In genomic region chr22:20465759-20466077, GRCh38 we compare ENCODE assay signal across 27 cellular contexts. TPM values are rescaled to one million over a fixed set of nuclear protein-coding genes. Genes with fewer than 3 reads are reported as not detected.
DNase-seq lines count a peak whose midpoint lies in the region; ATAC-seq and TF ChIP-seq lines count a peak whose summit lies in the region.
"Had no signal": no experiment of that assay in that cellular context is flagged by ENCODE, and none has a peak within 500 bp of the region (broad histone marks: within the 10 kb centered on the region; RNA-seq: fewer than 3 reads in every experiment).

No MANE protein-coding gene starts in this region.

- intact Hi-C loops in ascending aorta (cut with DNase I): loop anchor here (1.0 kb wide), 1 partner anchor 17 kb away; no protein-coding TSS in a partner anchor

- peaks cover 67% of the 10 kb centered on the region for H3K4me1 Mint-ChIP-seq in activated CD4-positive, alpha-beta T cell treated with anti-CD3 and anti-CD28 coated beads, Interleukin-2, amount 10 ng/mL, durations not matched to agents 7 days and 5 days
- peaks cover 58 to 66% (median 61%) of the 10 kb centered on the region in 3 donors for H3K4me1 Mint-ChIP-seq in CD8-positive, alpha-beta memory T cell
- peaks cover 29% of the 10 kb centered on the region for H3K4me1 Mint-ChIP-seq in activated T-helper 17 cell treated with anti-CD3 and anti-CD28 coated beads, Interleukin-2, amount 50 U/mL, for 72 hours
- H3K4me1 Mint-ChIP-seq in naive B cell: peaks cover 37 to 54% (median 39%) of the 10 kb centered on the region in 3 donors

- peak overlapping the region; percentile 100 for H3K27ac Mint-ChIP-seq in activated CD4-positive, alpha-beta T cell treated with anti-CD3 and anti-CD28 coated beads, Interleukin-2, amount 10 ng/mL, durations not matched to agents 7 days and 5 days
- peak overlapping the region; percentile 91 to 99 (median 96) for H3K27ac Mint-ChIP-seq in CD8-positive, alpha-beta memory T cell
- H3K27ac Mint-ChIP-seq in activated T-helper 17 cell treated with anti-CD3 and anti-CD28 coated beads, Interleukin-2, amount 50 U/mL, for 72 hours: peak overlapping the region; percentile 46
- peak overlapping the region in 5 of 6 donors; percentile 43 to 85 (median 78) for H3K27ac Mint-ChIP-seq in naive B cell
- H3K27ac Mint-ChIP-seq: type B pancreatic cell had no signal

- H3K4me1 ChIP-seq in CD8-positive, alpha-beta memory T cell (ENCODE audit: insufficient read depth, low read length): peaks cover 67% of the 10 kb centered on the region
- no peaks in the 10 kb centered on the region for H3K4me1 ChIP-seq in ascending aorta
- H3K4me1 ChIP-seq: breast epithelium, colonic mucosa had no signal

- TF ChIP-seq CTCF in ascending aorta (IDR thresholded peaks at IDR 0.05): no peak

- H3K9me3 ChIP-seq in CD8-positive, alpha-beta memory T cell (ENCODE audit: low read length): no peaks in the 10 kb centered on the region
- no peaks in the 10 kb centered on the region for H3K9me3 ChIP-seq in ascending aorta
- H3K9me3 ChIP-seq: breast epithelium, colonic mucosa, heart left ventricle, lower lobe of right lung, pancreas, right atrium auricular region had no signal

- ATAC-seq in activated T-helper 17 cell treated with anti-CD3 and anti-CD28 coated beads, Interleukin-2, amount 50 U/mL, for 72 hours (replicated peaks): peak; percentile 15
- ATAC-seq in naive B cell (ENCODE audit: low read depth in 2 of 2) (no peak), HG02852 (IDR thresholded peaks at IDR 0.05; ENCODE audit: unreplicated experiment) (no peak), HG03196 (IDR thresholded peaks at IDR 0.05; ENCODE audit: unreplicated experiment) (no peak)
- ATAC-seq: heart left ventricle, lower lobe of right lung, pancreas, PC-3, Right ventricle myocardium inferior, SK-N-SH treated with all-trans-retinoic acid at 6 μM for 48 hours had no signal

- H3K27ac ChIP-seq in CD8-positive, alpha-beta memory T cell (ENCODE audit: low read depth, low read length): no peak overlapping the region
- no peak overlapping the region for H3K27ac ChIP-seq in ascending aorta
- H3K27ac ChIP-seq: breast epithelium, colonic mucosa, lower lobe of right lung, pancreas, right atrium auricular region, WERI-Rb-1 had no signal

- no peaks in the 10 kb centered on the region for H3K27me3 Mint-ChIP-seq in activated CD4-positive, alpha-beta T cell treated with anti-CD3 and anti-CD28 coated beads, Interleukin-2, amount 10 ng/mL, durations not matched to agents 7 days and 5 days
- H3K27me3 Mint-ChIP-seq in CD8-positive, alpha-beta memory T cell: no peaks in the 10 kb centered on the region
- H3K27me3 Mint-ChIP-seq in activated T-helper 17 cell treated with anti-CD3 and anti-CD28 coated beads, Interleukin-2, amount 50 U/mL, for 72 hours: no peaks in the 10 kb centered on the region
- no peaks in the 10 kb centered on the region for H3K27me3 Mint-ChIP-seq in naive B cell
- H3K27me3 Mint-ChIP-seq: type B pancreatic cell had no signal

- H3K4me3 Mint-ChIP-seq in activated CD4-positive, alpha-beta T cell treated with anti-CD3 and anti-CD28 coated beads, Interleukin-2, amount 10 ng/mL, durations not matched to agents 7 days and 5 days: peak overlapping the region; percentile 40
- H3K4me3 Mint-ChIP-seq in CD8-positive, alpha-beta memory T cell: peak overlapping the region in 6 of 7 donors; percentile 54 to 85 (median 60)
- peak overlapping the region; percentile 82 for H3K4me3 Mint-ChIP-seq in activated T-helper 17 cell treated with anti-CD3 and anti-CD28 coated beads, Interleukin-2, amount 50 U/mL, for 72 hours
- peak overlapping the region in 2 of 8 donors; percentile 20 to 61 for H3K4me3 Mint-ChIP-seq in naive B cell
- H3K4me3 Mint-ChIP-seq: type B pancreatic cell had no signal

- peaks cover 2% of the 10 kb centered on the region for H3K36me3 ChIP-seq in CD8-positive, alpha-beta memory T cell (ENCODE audit: insufficient read depth, low read length)
- peaks cover 12 to 36% of the 10 kb centered on the region in 2 donors for H3K36me3 ChIP-seq in ascending aorta
- H3K36me3 ChIP-seq: breast epithelium, colonic mucosa, right atrium auricular region had no signal

- no peaks in the 10 kb centered on the region for H3K9me3 Mint-ChIP-seq in activated CD4-positive, alpha-beta T cell treated with anti-CD3 and anti-CD28 coated beads, Interleukin-2, amount 10 ng/mL, durations not matched to agents 7 days and 5 days
- no peaks in the 10 kb centered on the region for H3K9me3 Mint-ChIP-seq in CD8-positive, alpha-beta memory T cell
- no peaks in the 10 kb centered on the region for H3K9me3 Mint-ChIP-seq in activated T-helper 17 cell treated with anti-CD3 and anti-CD28 coated beads, Interleukin-2, amount 50 U/mL, for 72 hours
- no peaks in the 10 kb centered on the region for H3K9me3 Mint-ChIP-seq in naive B cell
- H3K9me3 Mint-ChIP-seq: type B pancreatic cell had no signal

- DNase-seq in activated CD4-positive, alpha-beta T cell treated with anti-CD3 and anti-CD28 coated beads, Interleukin-2, amount 10 ng/mL, durations not matched to agents 7 days and 5 days: peak; percentile 34
- no peak for DNase-seq in activated CD4-positive, alpha-beta T cell treated with anti-CD3 and anti-CD28 coated beads for 48 hours
- peak in 1 of 5 donors; percentile 13 for DNase-seq in CD8-positive, alpha-beta memory T cell
- DNase-seq in naive B cell: no peak
- no peak for DNase-seq in ascending aorta (ENCODE audit: low spot score in 2 of 2)
- DNase-seq: amniotic stem cell, colonic mucosa, heart left ventricle, IMR-90, kidney glomerular epithelial cell, lower lobe of right lung, NCI-H1105, NCI-H187 treated with DMSO at 0.1 percent for 48 hours, NCI-H2171 treated with DMSO at 0.1 percent for 48 hours, NCI-H524, PC-3, T-helper 9 cell, WERI-Rb-1 had no signal

- POLR2A ChIA-PET in activated CD4-positive, alpha-beta T cell treated with anti-CD3 and anti-CD28 coated beads, Interleukin-2, amount 10 ng/mL, durations not matched to agents 7 days and 5 days (lab: Charles Lee): no interaction called here
- POLR2A ChIA-PET in CD8-positive, alpha-beta memory T cell (lab: Charles Lee): interaction anchor here (0.7 kb wide), 1 partner anchor 143 kb away, joined by 4 read pairs; no protein-coding TSS in a partner anchor

- peaks cover 57% of the 10 kb centered on the region for H3K36me3 Mint-ChIP-seq in activated CD4-positive, alpha-beta T cell treated with anti-CD3 and anti-CD28 coated beads, Interleukin-2, amount 10 ng/mL, durations not matched to agents 7 days and 5 days (ENCODE audit: low read depth)
- H3K36me3 Mint-ChIP-seq in CD8-positive, alpha-beta memory T cell: peaks cover 11 to 25% (median 16%) of the 10 kb centered on the region in 3 donors
- H3K36me3 Mint-ChIP-seq in activated T-helper 17 cell treated with anti-CD3 and anti-CD28 coated beads, Interleukin-2, amount 50 U/mL, for 72 hours (ENCODE audit: low read depth): no peaks in the 10 kb centered on the region
- peaks cover 13 to 15% of the 10 kb centered on the region in 2 donors for H3K36me3 Mint-ChIP-seq in naive B cell

- CTCF ChIA-PET in activated CD4-positive, alpha-beta T cell treated with anti-CD3 and anti-CD28 coated beads, Interleukin-2, amount 10 ng/mL, durations not matched to agents 7 days and 5 days (lab: Charles Lee): no interaction called here
- CTCF ChIA-PET in CD8-positive, alpha-beta memory T cell (lab: Charles Lee): interaction anchor here (1.1 kb wide), 1 partner anchor 26 kb away, joined by 4 read pairs; no protein-coding TSS in a partner anchor

- H3K4me3 ChIP-seq in CD8-positive, alpha-beta memory T cell (ENCODE audit: low read length): no peak overlapping the region
- H3K4me3 ChIP-seq in ascending aorta: no peak overlapping the region
- H3K4me3 ChIP-seq: breast epithelium, colonic mucosa, heart left ventricle, lower lobe of right lung, pancreas, right atrium auricular region had no signal

- no peaks in the 10 kb centered on the region for H3K27me3 ChIP-seq in CD8-positive, alpha-beta memory T cell (ENCODE audit: insufficient read depth, low read length, poor library complexity, severe bottlenecking)
- no peaks in the 10 kb centered on the region for H3K27me3 ChIP-seq in ascending aorta
- H3K27me3 ChIP-seq: breast epithelium, colonic mucosa, heart left ventricle, pancreas, right atrium auricular region had no signal

RNA-seq across cellular contexts. Expression of gene SCARF2, which starts 28.1 kb away (rescaled TPM):
- 1 to 10 TPM; 1.1 to 1.2 TPM for total RNA-seq in activated CD4-positive, alpha-beta T cell treated with anti-CD3 and anti-CD28 coated beads, Interleukin-2, amount 10 ng/mL, durations not matched to agents 7 days and 5 days
- under 1 TPM; 0.31 to 0.50 TPM for total RNA-seq in CD8-positive, alpha-beta memory T cell
- 1.5 TPM for polyA plus RNA-seq in CD8-positive, alpha-beta memory T cell
- 1 to 10 TPM in 1 of 2 donors, under 1 TPM in 1; 0.43 to 1.5 TPM for total RNA-seq in activated T-helper 17 cell treated with anti-CD3 and anti-CD28 coated beads, Interleukin-2, amount 50 U/mL, for 72 hours
- under 1 TPM in 4 of 6 donors, not detected in 2; 0.25 to 0.64 (median 0.36) TPM for polyA plus RNA-seq in naive B cell (ENCODE audit: low read depth in 6 of 6)
- 133 TPM for total RNA-seq in ascending aorta

RNA-seq across cellular contexts. Expression of gene KLHL22, which starts 29.9 kb away (rescaled TPM):
- 10 to 100 TPM; 38.7 to 40.1 TPM for total RNA-seq in activated CD4-positive, alpha-beta T cell treated with anti-CD3 and anti-CD28 coated beads, Interleukin-2, amount 10 ng/mL, durations not matched to agents 7 days and 5 days
- total RNA-seq in CD8-positive, alpha-beta memory T cell: 10 to 100 TPM; 17.2 to 17.6 TPM
- polyA plus RNA-seq in CD8-positive, alpha-beta memory T cell: 25.4 TPM
- total RNA-seq in activated T-helper 17 cell treated with anti-CD3 and anti-CD28 coated beads, Interleukin-2, amount 50 U/mL, for 72 hours: 10 to 100 TPM; 19.3 to 22.4 TPM
- 10 to 100 TPM in 5 of 6 donors, 1 to 10 TPM in 1; 4.7 to 24.3 (median 15.9) TPM for polyA plus RNA-seq in naive B cell (ENCODE audit: low read depth in 6 of 6)
- total RNA-seq in ascending aorta: 63.8 TPM

RNA-seq across cellular contexts. Expression of gene MED15, which starts 41.7 kb away (rescaled TPM):
- total RNA-seq in activated CD4-positive, alpha-beta T cell treated with anti-CD3 and anti-CD28 coated beads, Interleukin-2, amount 10 ng/mL, durations not matched to agents 7 days and 5 days: 100 to 1,000 TPM; 141 to 182 TPM
- total RNA-seq in CD8-positive, alpha-beta memory T cell: 100 to 1,000 TPM in 1 of 2 experiments, 10 to 100 TPM in 1; 98.0 to 106 TPM
- polyA plus RNA-seq in CD8-positive, alpha-beta memory T cell: 120 TPM
- total RNA-seq in activated T-helper 17 cell treated with anti-CD3 and anti-CD28 coated beads, Interleukin-2, amount 50 U/mL, for 72 hours: 100 to 1,000 TPM; 115 to 118 TPM
- 10 to 100 TPM in 5 of 6 donors, 1 to 10 TPM in 1; 7.3 to 41.8 (median 17.1) TPM for polyA plus RNA-seq in naive B cell (ENCODE audit: low read depth in 6 of 6)
- total RNA-seq in ascending aorta: 204 TPM

Comparison
In these comparisons a context has a peak if more than half of its experiments do, and no peak if none do; other contexts are left out.
1. H3K27ac Mint-ChIP-seq: peak in every context shown above with its lines; median percentile 100 in activated CD4-positive, alpha-beta T cell treated with anti-CD3 and anti-CD28 coated beads, Interleukin-2, amount 10 ng/mL, durations not matched to agents 7 days and 5 days; 96 in CD8-positive, alpha-beta memory T cell; 78 in naive B cell; 46 in activated T-helper 17 cell treated with anti-CD3 and anti-CD28 coated beads, Interleukin-2, amount 50 U/mL, for 72 hours.
2. RNA of gene SCARF2, which starts 28.1 kb away (total RNA-seq): 133 TPM in ascending aorta (single experiment); 0.43 to 1.5 TPM in activated T-helper 17 cell treated with anti-CD3 and anti-CD28 coated beads, Interleukin-2, amount 50 U/mL, for 72 hours, 1.1 to 1.2 TPM in activated CD4-positive, alpha-beta T cell treated with anti-CD3 and anti-CD28 coated beads, Interleukin-2, amount 10 ng/mL, durations not matched to agents 7 days and 5 days and 0.31 to 0.50 TPM in CD8-positive, alpha-beta memory T cell; every median in the first group is over 10 times any median in the second.